Comparison of ENCODE assay signal across 11 cellular contexts in the genomic region with DNA sequence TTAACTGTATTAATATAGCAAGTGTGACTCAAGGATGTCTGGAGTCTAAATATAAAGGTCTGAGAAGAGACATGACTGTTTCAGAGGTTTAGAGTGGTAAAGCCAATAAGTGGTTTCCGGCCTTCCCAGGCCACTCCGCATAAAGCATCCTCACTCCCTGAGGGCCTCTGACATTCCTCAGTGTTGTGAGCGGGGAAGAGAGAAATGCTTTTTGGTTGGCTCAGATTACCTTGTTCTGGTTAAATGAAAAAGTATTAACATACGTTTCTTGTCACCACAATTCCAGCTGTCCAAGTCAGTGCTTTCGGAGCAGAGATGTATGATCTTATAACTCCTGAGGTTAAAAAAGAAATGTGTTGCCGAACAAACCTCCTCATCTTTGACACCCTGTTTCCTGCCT.
DNase-seq lines count a peak whose midpoint lies in the region; ATAC-seq, FAIRE-seq and TF ChIP-seq lines count a peak whose summit lies in the region.
"Had no signal": no experiment of that assay in that cellular context is flagged by ENCODE, and none has a peak within 500 bp of the region (broad histone marks: within the 10 kb centered on the region; RNA-seq: fewer than 3 reads in every experiment).

No MANE protein-coding gene starts in this region.

- H3K27ac ChIP-seq in thoracic aorta = peak overlapping the region; percentile 79 to 85

- no peak overlapping the region for H3K4me3 ChIP-seq in bronchial epithelial cell (ENCODE audit: low read depth, low read length)
- H3K4me3 ChIP-seq in thoracic aorta = peak overlapping the region; percentile 15

- H3K27me3 ChIP-seq in bronchial epithelial cell (ENCODE audit: control insufficient read depth, insufficient read depth, low read length) (no peaks in the 10 kb centered on the region), thoracic aorta (replicated peaks; ENCODE audit: insufficient read depth) (no peaks in the 10 kb centered on the region)

- H3K4me1 ChIP-seq in thoracic aorta (ENCODE audit: control insufficient read depth in 1 of 2, low read depth in 2 of 2) = peaks cover 0 to 60% of the 10 kb centered on the region in 2 donors

- FAIRE-seq in bronchial epithelial cell (lab: Jason Lieb, UNC) = no peak
- FAIRE-seq: GM19239 had no signal

- DNase-seq in HT1080 (ENCODE audit: low read depth) (peak; percentile 85), bronchial epithelial cell (ENCODE audit: low read depth) (peak; percentile 41), iPS-NIHi7 (ENCODE audit: extremely low spot score) (peak; percentile 10), thoracic aorta (ENCODE audit: low spot score) (no peak), OCI-M2 (lab: John Stamatoyannopoulos, UW; ENCODE audit: unreplicated experiment) (no peak)
- DNase-seq: activated T-cell treated with anti-CD3 and anti-CD28 coated beads, Interleukin-2, amount 50 U/mL, for 24 hours; substantia nigra had no signal

- no peak for ATAC-seq in thoracic aorta (ENCODE audit: insufficient number of reproducible peaks, low FRiP score, low read depth)
- no peak for ATAC-seq in HG03025 (IDR thresholded peaks at IDR 0.05; ENCODE audit: low FRiP score, unreplicated experiment)
- no peak for ATAC-seq in GM18873 (IDR thresholded peaks at IDR 0.05; ENCODE audit: low FRiP score, unreplicated experiment)
- ATAC-seq: left lobe of liver had no signal

- H3K36me3 ChIP-seq in bronchial epithelial cell (ENCODE audit: control insufficient read depth, insufficient read depth, low read length) (no peaks in the 10 kb centered on the region), thoracic aorta (no peaks in the 10 kb centered on the region)

- H3K9me3 ChIP-seq in thoracic aorta = no peaks in the 10 kb centered on the region

- TF ChIP-seq CTCF in bronchial epithelial cell (IDR thresholded peaks at IDR 0.05; ENCODE audit: insufficient read depth, low read length, severe bottlenecking) (no peak), thoracic aorta (IDR thresholded peaks at IDR 0.05) (no peak)

Comparison
In these comparisons a context has a peak if more than half of its experiments do, and no peak if none do; other contexts are left out.
1. DNase-seq: peak in HT1080 (single experiment), bronchial epithelial cell (single experiment) and iPS-NIHi7 (single experiment); none in thoracic aorta (single experiment) and OCI-M2 (single experiment).